8 cellular contexts compared by ENCODE assay signal in the genomic region with DNA sequence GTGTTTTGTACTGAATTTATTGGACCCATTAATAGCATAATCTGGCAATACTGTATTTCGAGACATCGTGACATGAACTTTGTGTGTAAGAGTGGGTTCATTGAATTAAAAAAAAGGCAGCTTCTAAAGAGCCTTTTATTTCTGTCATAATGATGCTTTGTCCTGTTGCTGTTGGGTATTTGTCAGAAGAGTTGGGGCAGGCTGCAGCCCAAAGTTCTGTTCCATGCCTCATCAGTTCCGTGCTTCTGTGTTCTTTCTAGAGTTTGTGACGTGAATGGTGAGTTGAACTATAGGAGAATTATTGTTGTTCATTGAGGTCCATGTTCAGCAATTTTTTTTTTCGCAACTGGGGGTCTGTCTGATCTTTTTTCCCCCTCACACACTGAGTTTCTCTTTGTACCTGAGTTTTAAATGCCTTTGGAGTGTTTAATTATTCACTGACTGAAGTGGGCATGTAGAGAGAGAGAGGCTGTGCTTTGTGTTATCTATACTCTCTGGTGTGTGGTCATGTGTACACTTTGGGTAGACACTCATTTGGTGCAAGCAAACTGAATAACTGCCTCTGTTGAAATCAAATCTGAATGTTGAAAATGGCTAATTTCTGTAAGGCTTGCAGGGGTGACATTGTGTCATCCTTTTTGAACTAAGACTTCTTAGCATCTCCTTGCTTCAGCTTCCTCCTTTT.
DNase-seq lines count a peak whose midpoint lies in the region; ATAC-seq and TF ChIP-seq lines count a peak whose summit lies in the region.

No MANE protein-coding gene starts in this region.

- H3K36me3 ChIP-seq in MM.1S (replicated peaks; ENCODE audit: insufficient read depth, low read length), result no peaks in the 10 kb centered on the region

- intact Hi-C loops in CD4-positive, alpha-beta T cell (cut with DNase I, micrococcal nuclease), result loop anchor here (1.0 to 5.0 kb wide), 6 partner anchors 9 to 67 kb away; no protein-coding TSS in a partner anchor

- CTCF ChIA-PET in CD4-positive, alpha-beta T cell (lab: Charles Lee), result interaction anchor here (0.6 to 1.6 kb wide), 9 partner anchors 14 to 193 kb away, joined by 3 to 9 read pairs (median 3); no protein-coding TSS in a partner anchor

- no peaks in the 10 kb centered on the region for H3K27me3 ChIP-seq in CD4-positive, alpha-beta T cell (ENCODE audit: control insufficient read depth, insufficient read depth, low read length)
- no peaks in the 10 kb centered on the region for H3K27me3 ChIP-seq in MM.1S (replicated peaks; ENCODE audit: insufficient read depth, low read length)

- H3K9me2 ChIP-seq in MM.1S (replicated peaks; ENCODE audit: insufficient read depth, low read length), result no peaks in the 10 kb centered on the region

- H3K36me3 Mint-ChIP-seq in CD4-positive, alpha-beta T cell (ENCODE audit: low read depth), result peaks cover 20% of the 10 kb centered on the region
- no peaks in the 10 kb centered on the region for H3K36me3 Mint-ChIP-seq in naive thymus-derived CD8-positive, alpha-beta T cell

- H3K9me3 ChIP-seq in CD4-positive, alpha-beta T cell (ENCODE audit: control insufficient read depth, low read length), result no peaks in the 10 kb centered on the region
- H3K9me3 ChIP-seq in MM.1S (replicated peaks; ENCODE audit: insufficient read depth, low read length), result no peaks in the 10 kb centered on the region

- H3K27ac Mint-ChIP-seq in CD4-positive, alpha-beta T cell, result peak overlapping the region; percentile 85
- peak overlapping the region; percentile 79 to 98 (median 91) for H3K27ac Mint-ChIP-seq in naive thymus-derived CD8-positive, alpha-beta T cell

- H3K4me2 ChIP-seq in MM.1S (ENCODE audit: low read depth, low read length), result peak overlapping the region; percentile 74

- peak; percentile 56 for ATAC-seq in CD4-positive, alpha-beta T cell (ENCODE audit: poor library complexity)
- ATAC-seq in naive thymus-derived CD8-positive, alpha-beta T cell, result peak; percentile 37 to 76
- ATAC-seq in HG03342 (IDR thresholded peaks at IDR 0.05; ENCODE audit: unreplicated experiment) (no peak), GM19324 (IDR thresholded peaks at IDR 0.05; ENCODE audit: low FRiP score, unreplicated experiment) (no peak)

- TF ChIP-seq CTCF in CD4-positive, alpha-beta T cell (IDR thresholded peaks at IDR 0.05), result no peak
- TF ChIP-seq CTCF in MM.1S (IDR thresholded peaks at IDR 0.05; ENCODE audit: low read length), result no peak

- no peaks in the 10 kb centered on the region for H3K9me3 Mint-ChIP-seq in CD4-positive, alpha-beta T cell
- peaks cover 0 to 4% (median 0%) of the 10 kb centered on the region in 9 donors for H3K9me3 Mint-ChIP-seq in naive thymus-derived CD8-positive, alpha-beta T cell

- no peaks in the 10 kb centered on the region for H3K27me3 Mint-ChIP-seq in CD4-positive, alpha-beta T cell
- no peaks in the 10 kb centered on the region for H3K27me3 Mint-ChIP-seq in naive thymus-derived CD8-positive, alpha-beta T cell

- peaks cover 43% of the 10 kb centered on the region for H3K4me1 ChIP-seq in MM.1S (ENCODE audit: low read length)

- H3K4me3 Mint-ChIP-seq in CD4-positive, alpha-beta T cell, result peak overlapping the region; percentile 80
- peak overlapping the region; percentile 71 to 90 (median 84) for H3K4me3 Mint-ChIP-seq in naive thymus-derived CD8-positive, alpha-beta T cell

- H3K4me3 ChIP-seq in MM.1S (ENCODE audit: low read length), result peak overlapping the region; percentile 19

- POLR2A ChIA-PET in CD4-positive, alpha-beta T cell (lab: Charles Lee), result interaction anchor here (0.6 to 7.0 kb wide), 25 partner anchors 8 to 193 kb away, joined by 3 to 69 read pairs (median 5); a partner anchor contains a TSS
- POLR2A ChIA-PET in naive thymus-derived CD8-positive, alpha-beta T cell (lab: Charles Lee), result interaction anchor here (0.9 to 12.1 kb wide), 10 partner anchors 10 to 143 kb away, joined by 3 to 87 read pairs (median 4); a partner anchor contains a TSS

- peak in 1 of 10 experiments; percentile 25 for DNase-seq in CD4-positive, alpha-beta T cell
- DNase-seq in MM.1S (no peak), caudate nucleus (lab: John Stamatoyannopoulos, UW) (peak in 43 of 61 donors; percentile 2 to 80 (median 45)), NCI-H1105 (lab: John Stamatoyannopoulos, UW) (no peak), NCI-H524 treated with DMSO at 0.1 percent for 48 hours (lab: John Stamatoyannopoulos, UW) (no peak)
- DNase-seq in naive thymus-derived CD8-positive, alpha-beta T cell, result peak in 6 of 10 donors; percentile 25 to 72 (median 37)

- H3F3A ChIP-seq in MM.1S (ENCODE audit: insufficient read depth, low read length), result peaks cover 25% of the 10 kb centered on the region

- H2AFZ ChIP-seq in MM.1S (ENCODE audit: low read length), result no peak overlapping the region

- peaks cover 92% of the 10 kb centered on the region for H3K4me1 Mint-ChIP-seq in CD4-positive, alpha-beta T cell (ENCODE audit: low read depth)
- peaks cover 45 to 97% (median 89%) of the 10 kb centered on the region in 4 donors for H3K4me1 Mint-ChIP-seq in naive thymus-derived CD8-positive, alpha-beta T cell

- peaks cover 19% of the 10 kb centered on the region for H3K79me2 ChIP-seq in MM.1S (ENCODE audit: low read length)

- 0 out of 2 replicates have a peak overlapping the region, but pooled peaks have one; percentile 30 for H3K9ac ChIP-seq in MM.1S (ENCODE audit: low read length)

- H4K20me1 ChIP-seq in MM.1S (ENCODE audit: insufficient read depth, low read length), result no peaks in the 10 kb centered on the region

- H3K27ac ChIP-seq in CD4-positive, alpha-beta T cell (ENCODE audit: low read depth, low read length), result peak overlapping the region; percentile 66
- peak overlapping the region; percentile 75 for H3K27ac ChIP-seq in MM.1S (ENCODE audit: low read length)
- peak overlapping the region; percentile 86 for H3K27ac ChIP-seq in caudate nucleus (ENCODE audit: low read depth, low read length)

Comparison
In these comparisons a context has a peak if more than half of its experiments do, and no peak if none do; other contexts are left out.
1. ATAC-seq: peak in CD4-positive, alpha-beta T cell (single experiment) and naive thymus-derived CD8-positive, alpha-beta T cell (2 of 2); none in HG03342 (single experiment) and GM19324 (single experiment).
2. DNase-seq: peak in caudate nucleus (43 of 61) and naive thymus-derived CD8-positive, alpha-beta T cell (6 of 10); none in MM.1S (single experiment), NCI-H1105 (single experiment) and NCI-H524 treated with DMSO at 0.1 percent for 48 hours (single experiment).
3. Peak in every context shown above with its lines, with median percentiles within 50 percentile points of each other: H3K27ac ChIP-seq.